ENCODE assay signal across 8 cellular contexts in the genomic region with DNA sequence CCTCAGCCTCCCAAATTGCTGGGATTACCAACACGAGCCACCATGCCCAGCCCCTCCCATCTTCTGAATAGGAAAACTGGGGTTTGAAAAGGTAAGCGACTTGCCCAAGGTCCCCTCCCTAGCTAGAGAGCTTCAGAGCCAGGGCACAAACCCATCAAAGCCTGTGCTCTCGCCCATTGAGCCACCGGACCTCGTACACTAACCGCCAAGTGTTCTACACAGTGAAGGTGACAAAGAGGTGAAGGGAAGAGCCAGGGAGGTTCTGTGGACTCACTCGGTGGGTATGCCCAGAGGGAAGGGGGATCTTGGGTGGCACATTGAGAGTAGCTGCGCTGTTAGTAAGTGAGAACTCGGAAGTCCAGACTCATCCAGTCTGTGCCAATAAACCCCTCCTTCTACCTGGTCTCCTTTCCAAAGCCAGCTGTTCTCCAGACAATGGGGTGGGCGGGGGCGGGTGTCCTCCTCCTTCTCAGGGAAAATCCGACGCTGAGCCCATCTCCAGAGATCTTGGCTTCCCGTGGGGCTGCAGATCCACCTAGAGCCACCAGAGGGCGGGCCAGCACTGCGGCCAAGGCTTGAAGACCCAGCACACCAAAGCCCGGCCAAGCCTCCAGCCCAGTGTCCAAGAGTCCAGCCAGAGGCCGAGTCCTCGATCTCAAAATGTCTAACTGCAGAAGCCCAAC. TPM values are rescaled to one million over a fixed set of nuclear protein-coding genes. Genes with fewer than 3 reads are reported as not detected.
DNase-seq lines count a peak whose midpoint lies in the region; ATAC-seq and TF ChIP-seq lines count a peak whose summit lies in the region.

No MANE protein-coding gene starts in this region.

- H3K27ac ChIP-seq in C4-2B = no peak overlapping the region

- no peak overlapping the region for H3K4me3 ChIP-seq in mucosa of descending colon

- intact Hi-C loops in mucosa of descending colon (cut with DNase I, micrococcal nuclease) = loop anchor here in 1 of 2 donors (5.0 kb wide), 1 partner anchor 70 kb away; no protein-coding TSS in a partner anchor

- peak; percentile 73 for DNase-seq in GM19240 (ENCODE audit: insufficient read length, low spot score)
- peak; percentile 41 for DNase-seq in NOMO-1 treated with DMSO at 0.1 percent for 48 hours (lab: John Stamatoyannopoulos, UW; ENCODE audit: unreplicated experiment)
- peak; percentile 44 for DNase-seq in activated CD8-positive, alpha-beta memory T cell treated with anti-CD3 and anti-CD28 coated beads, Interleukin-2, amount 50 U/mL, for 24 hours (ENCODE audit: extremely low read depth)
- peak; percentile 84 for DNase-seq in epidermal melanocyte (ENCODE audit: insufficient read length, low spot score)
- DNase-seq in mucosa of descending colon = peak; percentile 87 to 92 (median 90)
- peak; percentile 60 for DNase-seq in stimulated activated CD8-positive, alpha-beta memory T cell treated with anti-CD3 and anti-CD28 coated beads, Interleukin-7, amount 100 ng/mL, for 24 hours (ENCODE audit: low read depth)

- peak; percentile 98 for TF ChIP-seq CTCF in C4-2B (conservative IDR thresholded peaks at IDR 0.05)
- TF ChIP-seq CTCF in mucosa of descending colon (IDR thresholded peaks at IDR 0.05) = peak; percentile 99

- no peaks in the 10 kb centered on the region for H3K36me3 ChIP-seq in mucosa of descending colon (ENCODE audit: low read depth)

- ATAC-seq in HG03521 (IDR thresholded peaks at IDR 0.05; ENCODE audit: unreplicated experiment) = peak; percentile 57
- peak; percentile 82 for ATAC-seq in mucosa of descending colon

- no peaks in the 10 kb centered on the region for H3K9me3 ChIP-seq in mucosa of descending colon

- peaks cover 31% of the 10 kb centered on the region for H3K4me1 ChIP-seq in mucosa of descending colon (ENCODE audit: low read depth)

RNA-seq across cellular contexts. Expression of a gene that starts 3.2 kb away (rescaled TPM):
- under 1 TPM; 0.38 to 0.73 (median 0.48) TPM for total RNA-seq in mucosa of descending colon

RNA-seq across cellular contexts. Expression of a gene that starts 30.2 kb away (rescaled TPM):
- 10 to 100 TPM in 2 of 3 donors, 1 to 10 TPM in 1; 6.3 to 24.4 (median 16.9) TPM for total RNA-seq in mucosa of descending colon

RNA-seq across cellular contexts. Expression of a gene that starts 58.4 kb away (rescaled TPM):
- total RNA-seq in mucosa of descending colon = 10 to 100 TPM in 1 of 3 donors, 1 to 10 TPM in 2; 8.3 to 22.6 (median 9.9) TPM
